Comparison of ENCODE assay signal across 35 cellular contexts in genomic region chr11:30349885-30350284, GRCh38.
"Had no signal": no experiment of that assay in that cellular context is flagged by ENCODE, and none has a peak within 500 bp of the region (broad histone marks: within the 10 kb centered on the region; RNA-seq: fewer than 3 reads in every experiment).

No MANE protein-coding gene starts in this region.

- H3K9me3 ChIP-seq: ascending aorta had no signal

- ATAC-seq: activated CD4-positive, alpha-beta T cell treated with anti-CD3 and anti-CD28 coated beads for 36 hours; activated CD4-positive, CD25-positive, alpha-beta regulatory T cell treated with anti-CD3 and anti-CD28 coated beads, Interleukin-2, amount 50 U/mL, for 24 hours; activated CD8-positive, alpha-beta memory T cell treated with anti-CD3 and anti-CD28 coated beads, Interleukin-2, amount 10 ng/mL, durations not matched to agents 7 days and 5 days; activated CD8-positive, alpha-beta T cell treated with anti-CD3 and anti-CD28 coated beads, Interleukin-2, amount 10 ng/mL, durations not matched to agents 7 days and 5 days; activated naive CD8-positive, alpha-beta T cell treated with anti-CD3 and anti-CD28 coated beads, Interleukin-2, amount 50 U/mL, for 24 hours; WTC11 had no signal

- H3K27ac ChIP-seq: ascending aorta, VCaP had no signal

- H3K9me3 Mint-ChIP-seq: activated CD4-positive, alpha-beta memory T cell treated with anti-CD3 and anti-CD28 coated beads, Interleukin-2, amount 10 ng/mL, durations not matched to agents 7 days and 5 days; activated CD4-positive, alpha-beta T cell treated with anti-CD3 and anti-CD28 coated beads, Interleukin-2, amount 10 ng/mL, durations not matched to agents 7 days and 5 days; activated naive CD4-positive, alpha-beta T cell treated with anti-CD3 and anti-CD28 coated beads, Interleukin-2, amount 10 ng/mL, durations not matched to agents 7 days and 5 days; activated naive CD4-positive, alpha-beta T cell treated with anti-CD3 and anti-CD28 coated beads, Interleukin-2, amount 50 U/mL, for 24 hours; activated naive CD8-positive, alpha-beta T cell treated with anti-CD3 and anti-CD28 coated beads, Interleukin-2, amount 10 ng/mL, durations not matched to agents 7 days and 5 days; activated naive CD8-positive, alpha-beta T cell treated with anti-CD3 and anti-CD28 coated beads, Interleukin-2, amount 50 U/mL, for 24 hours; activated T-cell treated with anti-CD3 and anti-CD28 coated beads, Interleukin-2, amount 50 U/mL, for 24 hours; activated T-helper 2 cell treated with anti-CD3 and anti-CD28 coated beads, Interferon-gamma antibody, Interleukin-2, Interleukin-4, amounts not matched to agents 10 μg/mL and 5 μg/mL and 100 μg/mL, durations not matched to agents 14 hours and 24 hours and 36 hours; T-helper 1 cell treated with Interleukin-12 subunit alpha and Interleukin-12 subunit beta and Interleukin-4 antibody, amounts not matched to agents 30 μg/mL and 1 μg/mL, for 36 hours; T-helper 2 cell treated with Interferon-gamma antibody and Interleukin-4, amounts not matched to agents 5 μg/mL and 100 μg/mL, for 36 hours had no signal

- H3K4me3 Mint-ChIP-seq: activated CD4-positive, alpha-beta memory T cell treated with anti-CD3 and anti-CD28 coated beads, Interleukin-2, amount 10 ng/mL, durations not matched to agents 7 days and 5 days; activated CD4-positive, alpha-beta T cell treated with anti-CD3 and anti-CD28 coated beads for 36 hours; activated CD4-positive, alpha-beta T cell treated with anti-CD3 and anti-CD28 coated beads, Interleukin-2, amount 10 ng/mL, durations not matched to agents 7 days and 5 days; activated CD8-positive, alpha-beta memory T cell treated with anti-CD3 and anti-CD28 coated beads, Interleukin-2, amount 10 ng/mL, durations not matched to agents 7 days and 5 days; activated CD8-positive, alpha-beta T cell treated with anti-CD3 and anti-CD28 coated beads, Interleukin-2, amount 10 ng/mL, durations not matched to agents 7 days and 5 days; activated naive CD4-positive, alpha-beta T cell treated with anti-CD3 and anti-CD28 coated beads, Interleukin-2, amount 10 ng/mL, durations not matched to agents 7 days and 5 days; activated naive CD4-positive, alpha-beta T cell treated with anti-CD3 and anti-CD28 coated beads, Interleukin-2, amount 50 U/mL, for 24 hours; activated naive CD8-positive, alpha-beta T cell treated with anti-CD3 and anti-CD28 coated beads, Interleukin-2, amount 10 ng/mL, durations not matched to agents 7 days and 5 days; activated naive CD8-positive, alpha-beta T cell treated with anti-CD3 and anti-CD28 coated beads, Interleukin-2, amount 50 U/mL, for 24 hours; activated T-cell treated with anti-CD3 and anti-CD28 coated beads, Interleukin-2, amount 50 U/mL, for 24 hours; brain; T-helper 1 cell treated with Interleukin-12 subunit alpha and Interleukin-12 subunit beta and Interleukin-4 antibody, amounts not matched to agents 30 μg/mL and 1 μg/mL, for 36 hours; T-helper 2 cell treated with Interferon-gamma antibody and Interleukin-4, amounts not matched to agents 5 μg/mL and 100 μg/mL, for 36 hours; WTC11 had no signal

- H3K27ac Mint-ChIP-seq: activated CD4-positive, alpha-beta memory T cell treated with anti-CD3 and anti-CD28 coated beads, Interleukin-2, amount 10 ng/mL, durations not matched to agents 7 days and 5 days; activated CD4-positive, alpha-beta T cell treated with anti-CD3 and anti-CD28 coated beads for 36 hours; activated CD4-positive, alpha-beta T cell treated with anti-CD3 and anti-CD28 coated beads, Interleukin-2, amount 10 ng/mL, durations not matched to agents 7 days and 5 days; activated CD8-positive, alpha-beta memory T cell treated with anti-CD3 and anti-CD28 coated beads, Interleukin-2, amount 10 ng/mL, durations not matched to agents 7 days and 5 days; activated CD8-positive, alpha-beta T cell treated with anti-CD3 and anti-CD28 coated beads, Interleukin-2, amount 10 ng/mL, durations not matched to agents 7 days and 5 days; activated naive CD4-positive, alpha-beta T cell treated with anti-CD3 and anti-CD28 coated beads, Interleukin-2, amount 10 ng/mL, durations not matched to agents 7 days and 5 days; activated naive CD4-positive, alpha-beta T cell treated with anti-CD3 and anti-CD28 coated beads, Interleukin-2, amount 50 U/mL, for 24 hours; activated naive CD8-positive, alpha-beta T cell; activated naive CD8-positive, alpha-beta T cell treated with anti-CD3 and anti-CD28 coated beads, Interleukin-2, amount 10 ng/mL, durations not matched to agents 7 days and 5 days; activated naive CD8-positive, alpha-beta T cell treated with anti-CD3 and anti-CD28 coated beads, Interleukin-2, amount 50 U/mL, for 24 hours; activated T-cell treated with anti-CD3 and anti-CD28 coated beads, Interleukin-2, amount 50 U/mL, for 24 hours; activated T-helper 2 cell treated with anti-CD3 and anti-CD28 coated beads, Interferon-gamma antibody, Interleukin-2, Interleukin-4, amounts not matched to agents 10 μg/mL and 5 μg/mL and 100 μg/mL, durations not matched to agents 14 hours and 24 hours and 36 hours; brain; T-helper 1 cell treated with Interleukin-12 subunit alpha and Interleukin-12 subunit beta and Interleukin-4 antibody, amounts not matched to agents 30 μg/mL and 1 μg/mL, for 36 hours; T-helper 2 cell treated with Interferon-gamma antibody and Interleukin-4, amounts not matched to agents 5 μg/mL and 100 μg/mL, for 36 hours; WTC11 had no signal

- H3K4me1 Mint-ChIP-seq: activated CD4-positive, alpha-beta memory T cell treated with anti-CD3 and anti-CD28 coated beads, Interleukin-2, amount 10 ng/mL, durations not matched to agents 7 days and 5 days; activated CD4-positive, alpha-beta T cell treated with anti-CD3 and anti-CD28 coated beads, Interleukin-2, amount 10 ng/mL, durations not matched to agents 7 days and 5 days; activated CD8-positive, alpha-beta memory T cell treated with anti-CD3 and anti-CD28 coated beads, Interleukin-2, amount 10 ng/mL, durations not matched to agents 7 days and 5 days; activated naive CD4-positive, alpha-beta T cell treated with anti-CD3 and anti-CD28 coated beads, Interleukin-2, amount 10 ng/mL, durations not matched to agents 7 days and 5 days; activated naive CD8-positive, alpha-beta T cell treated with anti-CD3 and anti-CD28 coated beads, Interleukin-2, amount 10 ng/mL, durations not matched to agents 7 days and 5 days had no signal

- H3K4me1 ChIP-seq: ascending aorta had no signal

- DNase-seq: activated CD4-positive, alpha-beta memory T cell treated with anti-CD3 and anti-CD28 coated beads, Interleukin-2, amount 10 ng/mL, durations not matched to agents 7 days and 5 days; activated CD4-positive, alpha-beta T cell treated with anti-CD3 and anti-CD28 coated beads for 1 hour; activated CD4-positive, alpha-beta T cell treated with anti-CD3 and anti-CD28 coated beads for 36 hours; activated CD4-positive, alpha-beta T cell treated with anti-CD3 and anti-CD28 coated beads for 48 hours; activated CD4-positive, alpha-beta T cell treated with anti-CD3 and anti-CD28 coated beads, Interleukin-2, amount 10 ng/mL, durations not matched to agents 7 days and 5 days; activated CD4-positive, alpha-beta T cell treated with anti-CD3 and anti-CD28 coated beads, Interleukin-2, amount 50 U/mL, for 48 hours; activated CD4-positive, CD25-positive, alpha-beta regulatory T cell; activated CD8-positive, alpha-beta memory T cell treated with anti-CD3 and anti-CD28 coated beads for 24 hours; activated CD8-positive, alpha-beta memory T cell treated with anti-CD3 and anti-CD28 coated beads, Interleukin-2, amount 10 ng/mL, durations not matched to agents 7 days and 5 days; activated CD8-positive, alpha-beta memory T cell treated with anti-CD3 and anti-CD28 coated beads, Interleukin-2, amount 50 U/mL, for 48 hours; activated CD8-positive, alpha-beta T cell treated with anti-CD3 and anti-CD28 coated beads, Interleukin-2, amount 10 ng/mL, durations not matched to agents 7 days and 5 days; activated effector memory CD4-positive, alpha-beta T cell treated with Interleukin-2 at 50 U/mL for 16 hours; activated gamma-delta T cell; activated naive CD4-positive, alpha-beta T cell treated with anti-CD3 and anti-CD28 coated beads, Interleukin-2, amount 10 ng/mL, durations not matched to agents 7 days and 5 days; activated naive CD4-positive, alpha-beta T cell treated with Interleukin-2 at 50 U/mL for 16 hours; activated naive CD8-positive, alpha-beta T cell treated with anti-CD3 and anti-CD28 coated beads, Interleukin-2, amount 10 ng/mL, durations not matched to agents 7 days and 5 days; activated naive CD8-positive, alpha-beta T cell treated with anti-CD3 and anti-CD28 coated beads, Interleukin-2, amount 50 U/mL, for 24 hours; activated T-cell treated with anti-CD3 and anti-CD28 coated beads, Interleukin-2, amount 50 U/mL, for 24 hours; activated T-cell treated with anti-CD3 and anti-CD28 coated beads, Interleukin-2, amount 50 U/mL, for 48 hours; amygdala; anterior cingulate cortex; central memory CD4-positive, alpha-beta T cell; T-helper 1 cell; T-helper 2 cell; T-helper 9 cell had no signal

- H3K27me3 ChIP-seq: ascending aorta had no signal

- H3K36me3 Mint-ChIP-seq: activated naive CD4-positive, alpha-beta T cell treated with anti-CD3 and anti-CD28 coated beads, Interleukin-2, amount 50 U/mL, for 24 hours; activated naive CD8-positive, alpha-beta T cell; activated naive CD8-positive, alpha-beta T cell treated with anti-CD3 and anti-CD28 coated beads, Interleukin-2, amount 10 ng/mL, durations not matched to agents 7 days and 5 days; WTC11 had no signal

- H3K4me3 ChIP-seq: ascending aorta had no signal

- H3K36me3 ChIP-seq: ascending aorta had no signal
